In genomic region chr12:51047655-51048540, GRCh38 we compare ENCODE assay signal across 8 cellular contexts. TPM values are rescaled to one million over a fixed set of nuclear protein-coding genes. Genes with fewer than 3 reads are reported as not detected.
DNase-seq lines count a peak whose midpoint lies in the region; ATAC-seq and TF ChIP-seq lines count a peak whose summit lies in the region.

TSS of gene LETMD1 (plus strand) at chr12:51048327. CDS start at chr12:51048357, 30 bp downstream.

- H3K9me3 ChIP-seq in upper lobe of right lung: no peaks in the 10 kb centered on the region

- in situ Hi-C loops in GM13977 (cut with MboI; ENCODE audit: low pct_unique_long_range_greater_than_20kb, low sequenced_read_pairs, unreplicated experiment): no loop called here

- intact Hi-C loops in T-helper 1 cell treated with Interleukin-12 subunit alpha and Interleukin-12 subunit beta and Interleukin-4 antibody, amounts not matched to agents 30 ng/mL and 1 ng/mL, for 36 hours (cut with micrococcal nuclease): loop anchor here (1.0 to 2.0 kb wide), 12 partner anchors 23 to 1023 kb away; partner anchors contain the start of genes CSRNP2, LARP4, POU6F1 and RACGAP1
- intact Hi-C loops in left cardiac atrium (cut with DNase I) (no loop called here), posterior vena cava (cut with DNase I) (no loop called here), upper lobe of right lung (cut with DNase I) (no loop called here)

- DNase-seq in GM13977 (ENCODE audit: low spot score): peak; percentile 93
- DNase-seq in NCI-H146 treated with DMSO at 0.1 percent for 48 hours (lab: John Stamatoyannopoulos, UW; ENCODE audit: unreplicated experiment): peak; percentile 97
- peak; percentile 98 for DNase-seq in amniotic epithelial cell (ENCODE audit: low read depth)
- peak; percentile 95 for DNase-seq in left cardiac atrium
- DNase-seq in posterior vena cava (ENCODE audit: low spot score): peak; percentile 96
- DNase-seq in upper lobe of right lung: peak; percentile 94

- H3K4me3 ChIP-seq in upper lobe of right lung: peak within 1 kb of the TSS; percentile 85

- peaks cover 24% of the 10 kb centered on the region for H3K36me3 ChIP-seq in upper lobe of right lung

- TF ChIP-seq CTCF in GM13977 (IDR thresholded peaks at IDR 0.05; ENCODE audit: extremely low read depth, insufficient read depth, missing control alignments) (peak; percentile 96), upper lobe of right lung (IDR thresholded peaks at IDR 0.05) (peak; percentile 93)

- peaks cover 11% of the 10 kb centered on the region for H3K4me1 ChIP-seq in upper lobe of right lung

- H3K27ac ChIP-seq in upper lobe of right lung: peak within 1 kb of the TSS; percentile 95

- ATAC-seq in HG02884 (IDR thresholded peaks at IDR 0.05; ENCODE audit: unreplicated experiment): peak; percentile 97
- peak; percentile 99 to 100 for ATAC-seq in left cardiac atrium
- peak; percentile 99 for ATAC-seq in upper lobe of right lung

- H3K27me3 ChIP-seq in upper lobe of right lung: no peaks in the 10 kb centered on the region

RNA-seq across cellular contexts. Expression of gene LETMD1, which starts in this region (rescaled TPM):
- 69.4 and 78.5 TPM in 2 replicates for total RNA-seq in T-helper 1 cell treated with Interleukin-12 subunit alpha and Interleukin-12 subunit beta and Interleukin-4 antibody, amounts not matched to agents 30 ng/mL and 1 ng/mL, for 36 hours
- total RNA-seq in left cardiac atrium (10 to 100 TPM; 23.7 to 26.7 TPM), posterior vena cava (10 to 100 TPM; 21.3 to 32.1 TPM), upper lobe of right lung (71.6 TPM)

Comparison
In these comparisons a context has a peak if more than half of its experiments do, and no peak if none do; other contexts are left out.
1. Peak in every context shown above with its lines: DNase-seq, ATAC-seq, H3K4me3 ChIP-seq and H3K27ac ChIP-seq.